ENCODE assay signal across 8 cellular contexts in the genomic region with DNA sequence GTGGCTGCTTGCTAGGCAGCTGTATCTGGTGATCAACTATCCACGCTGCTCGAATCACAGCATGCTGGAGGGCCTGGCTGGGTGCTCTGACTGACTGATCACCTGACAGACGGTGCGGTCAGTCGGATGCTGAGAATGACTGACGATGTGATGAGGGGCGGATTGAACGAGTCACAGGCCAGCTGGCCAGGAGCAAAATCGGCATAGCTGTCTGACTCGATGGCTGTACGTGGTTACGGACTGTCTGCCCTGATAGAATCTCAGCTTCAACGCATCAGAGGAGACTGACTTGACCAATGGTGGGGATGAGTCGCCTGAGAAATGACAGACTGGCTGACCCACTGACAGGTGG. TPM values are rescaled to one million over a fixed set of nuclear protein-coding genes. Genes with fewer than 3 reads are reported as not detected.
A peak's percentile ranks its signal among the peaks of the same experiment; 100 is the strongest.
DNase-seq lines count a peak whose midpoint lies in the region; ATAC-seq, FAIRE-seq and TF ChIP-seq lines count a peak whose summit lies in the region.

No MANE protein-coding gene starts in this region.

- FAIRE-seq in A549 (lab: Jason Lieb, UNC): no peak

- no peak for TF ChIP-seq EP300 in A549 (IDR thresholded peaks at IDR 0.05)

- peak overlapping the region; percentile 97 for H3K4me2 ChIP-seq in A549

- TF ChIP-seq CTCF in A549 (IDR thresholded peaks at IDR 0.05): no peak
- TF ChIP-seq CTCF in HFF-Myc (IDR thresholded peaks at IDR 0.05; ENCODE audit: low read depth, low read length, missing control alignments): no peak
- TF ChIP-seq CTCF in ascending aorta (IDR thresholded peaks at IDR 0.05): no peak

- peaks cover 3 to 8% of the 10 kb centered on the region in 2 donors for H3K36me3 ChIP-seq in ascending aorta

- H3K9me3 ChIP-seq in A549: no peaks in the 10 kb centered on the region
- no peaks in the 10 kb centered on the region for H3K9me3 ChIP-seq in ascending aorta

- no peak for TF ChIP-seq RAD21 in A549 (conservative IDR thresholded peaks at IDR 0.05 in 1 of 2, IDR thresholded peaks at IDR 0.05 in 1 of 2)

- intact Hi-C loops in ascending aorta (cut with DNase I): loop anchor here (10.0 kb wide), 1 partner anchor 121 kb away; the partner anchor contains the start of gene RBM3

- POLR2A ChIA-PET in A549 (lab: Yijun Ruan, JAX): no interaction called here

- DNase-seq in A549 (ENCODE audit: low read depth in 1 of 2, low spot score in 1 of 2) (no peak), HFF-Myc (ENCODE audit: extremely low read depth, low read depth) (no peak), ascending aorta (ENCODE audit: low spot score in 2 of 2) (no peak), lung microvascular endothelial cell (ENCODE audit: low read depth in 2 of 2) (peak; percentile 25 to 26), NCI-H345 treated with DMSO at 0.1 percent for 48 hours (lab: John Stamatoyannopoulos, UW; ENCODE audit: unreplicated experiment) (no peak)

- CTCF ChIA-PET in A549 (lab: Yijun Ruan, JAX): interaction anchor here (0.7 kb wide), 1 partner anchor 97 kb away, joined by 5 read pairs; no protein-coding TSS in a partner anchor

- peak overlapping the region; percentile 97; the same call in 2 of the 3 replicates for H3K4me3 ChIP-seq in A549
- H3K4me3 ChIP-seq in HFF-Myc (replicated peaks; ENCODE audit: low read depth, low read length): peak overlapping the region; percentile 67
- H3K4me3 ChIP-seq in ascending aorta: peak overlapping the region; percentile 77 to 88

- H3K4me1 ChIP-seq in A549 (peaks cover 7% of the 10 kb centered on the region; the same call in 2 of the 3 replicates), ascending aorta (no peaks in the 10 kb centered on the region)

- no peak for TF ChIP-seq POLR2A in A549 (IDR thresholded peaks at IDR 0.05; ENCODE audit: low read length)

- H3K27me3 ChIP-seq in ascending aorta: no peaks in the 10 kb centered on the region

- H3K27ac ChIP-seq in A549: peak overlapping the region; percentile 71 to 99; a peak in 4 of 6 replicates
- H3K27ac ChIP-seq in ascending aorta: peak overlapping the region; percentile 87 to 92

- ATAC-seq in A549: no peak
- ATAC-seq in GM21390 (IDR thresholded peaks at IDR 0.05; ENCODE audit: unreplicated experiment): no peak
- no peak for ATAC-seq in GM21381 (IDR thresholded peaks at IDR 0.05; ENCODE audit: unreplicated experiment)
- no peak for ATAC-seq in GM18519 (IDR thresholded peaks at IDR 0.05; ENCODE audit: low FRiP score, unreplicated experiment)

- WGBS in A549 (ENCODE audit: missing lambda C conversion rate): 72% methylated on average over 7 of the region's 14 CpGs

TF ChIP-seq in A549, 52 proteins besides CTCF, POLR2A, EP300 and RAD21:
- TF ChIP-seq FOSB (CRISPR knock-in tag; IDR thresholded peaks at IDR 0.05): no peak
- no peak for TF ChIP-seq KDM1A (IDR thresholded peaks at IDR 0.05; ENCODE audit: low read depth)
- TF ChIP-seq EHMT2 (IDR thresholded peaks at IDR 0.05; ENCODE audit: low read depth): no peak
- no peak for TF ChIP-seq CEBPB (IDR thresholded peaks at IDR 0.05)
- TF ChIP-seq MAZ (IDR thresholded peaks at IDR 0.05; ENCODE audit: borderline replicate concordance, low read depth, low read length): no peak
- TF ChIP-seq, protein P1, sequence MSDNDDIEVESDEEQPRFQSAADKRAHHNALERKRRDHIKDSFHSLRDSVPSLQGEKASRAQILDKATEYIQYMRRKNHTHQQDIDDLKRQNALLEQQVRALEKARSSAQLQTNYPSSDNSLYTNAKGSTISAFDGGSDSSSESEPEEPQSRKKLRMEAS (IDR thresholded peaks at IDR 0.05): no peak
- no peak for TF ChIP-seq SREBF2 (IDR thresholded peaks at IDR 0.05)
- TF ChIP-seq EHF (CRISPR knock-in tag; IDR thresholded peaks at IDR 0.05): no peak
- no peak for TF ChIP-seq ZC3H11A (IDR thresholded peaks at IDR 0.05)
- TF ChIP-seq MYC (IDR thresholded peaks at IDR 0.05; ENCODE audit: borderline replicate concordance, low read length): no peak
- no peak for TF ChIP-seq PBX3 (IDR thresholded peaks at IDR 0.05)
- TF ChIP-seq KDM5A (IDR thresholded peaks at IDR 0.05): no peak
- TF ChIP-seq, protein P2, sequence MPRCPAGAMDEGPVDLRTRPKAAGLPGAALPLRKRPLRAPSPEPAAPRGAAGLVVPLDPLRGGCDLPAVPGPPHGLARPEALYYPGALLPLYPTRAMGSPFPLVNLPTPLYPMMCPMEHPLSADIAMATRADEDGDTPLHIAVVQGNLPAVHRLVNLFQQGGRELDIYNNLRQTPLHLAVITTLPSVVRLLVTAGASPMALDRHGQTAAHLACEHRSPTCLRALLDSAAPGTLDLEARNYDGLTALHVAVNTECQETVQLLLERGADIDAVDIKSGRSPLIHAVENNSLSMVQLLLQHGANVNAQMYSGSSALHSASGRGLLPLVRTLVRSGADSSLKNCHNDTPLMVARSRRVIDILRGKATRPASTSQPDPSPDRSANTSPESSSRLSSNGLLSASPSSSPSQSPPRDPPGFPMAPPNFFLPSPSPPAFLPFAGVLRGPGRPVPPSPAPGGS (IDR thresholded peaks at IDR 0.05): no peak
- TF ChIP-seq TFCP2L1 (CRISPR knock-in tag; IDR thresholded peaks at IDR 0.05): no peak
- TF ChIP-seq HEYL (CRISPR knock-in tag; IDR thresholded peaks at IDR 0.05): no peak
- no peak for TF ChIP-seq ZFP36 (IDR thresholded peaks at IDR 0.05; ENCODE audit: borderline replicate concordance, partially characterized antibody)
- TF ChIP-seq HOXB13 (CRISPR knock-in tag; IDR thresholded peaks at IDR 0.05; ENCODE audit: low read depth): no peak
- no peak for TF ChIP-seq CHD2 (IDR thresholded peaks at IDR 0.05; ENCODE audit: low read length, partially characterized antibody)

RNA-seq across cellular contexts. Expression of gene SUV39H1, which starts 1.0 kb away (rescaled TPM):
- 12.8 and 13.4 TPM in 2 replicates for polyA plus RNA-seq in A549 (2011; rRNA removed)
- polyA plus RNA-seq in A549 (2012; cell fraction: cytosol; rRNA removed): 25.2 and 26.3 TPM in 2 replicates
- polyA plus RNA-seq in A549 (2012; cell fraction: nucleus; rRNA removed): 64.5 and 69.9 TPM in 2 replicates
- polyA plus RNA-seq in A549 (2017; fragmentation: RNase III; extraction: RNeasy Plus Mini Kit Qiagen cat#74134 plus additional on column Dnase treatment): 19.9 to 20.3 TPM (median 20.0 TPM) in 3 replicates
- 27.1 and 31.3 TPM in 2 replicates for polyA minus RNA-seq in A549 (2011; rRNA and poly(A)+ RNA removed)
- total RNA-seq in ascending aorta: 0.21 TPM
- total RNA-seq in lung microvascular endothelial cell: 2.6 and 3.7 TPM in 2 replicates

RNA-seq across cellular contexts. Expression of gene WAS, which starts 11.9 kb away (rescaled TPM):
- polyA plus RNA-seq in A549 (2011; rRNA removed) (0.05 and 0.09 TPM in 2 replicates), A549 (2017; fragmentation: RNase III; extraction: RNeasy Plus Mini Kit Qiagen cat#74134 plus additional on column Dnase treatment) (0.21 to 0.44 TPM (median 0.29 TPM) in 3 replicates)
- polyA plus RNA-seq in A549 (2012; cell fraction: cytosol; rRNA removed): 0.16 and 0.17 TPM in 2 replicates
- polyA plus RNA-seq in A549 (2012; cell fraction: nucleus; rRNA removed): 0.78 and 0.86 TPM in 2 replicates
- polyA minus RNA-seq in A549 (2011; rRNA and poly(A)+ RNA removed): not detected in 2 replicates
- total RNA-seq in ascending aorta (29.5 TPM), lung microvascular endothelial cell (under 0.01 and 0.22 TPM in 2 replicates)

Comparison
In these comparisons a context has a peak if more than half of its experiments do, and no peak if none do; other contexts are left out.
1. DNase-seq: peak in lung microvascular endothelial cell (2 of 2); none in A549 (0 of 2), HFF-Myc (single experiment), ascending aorta (0 of 2) and NCI-H345 treated with DMSO at 0.1 percent for 48 hours (single experiment).
2. RNA of gene WAS, which starts 11.9 kb away (total RNA-seq): 29.5 TPM in ascending aorta (single experiment); under 0.01 to 0.22 TPM in lung microvascular endothelial cell; every median in the first group is over 10 times any median in the second.
3. Peak in every context shown above with its lines, with median percentiles within 50 percentile points of each other: H3K4me3 ChIP-seq.